1 cellular context compared by ENCODE assay signal in genomic region chr3:139388961-139389551, GRCh38.
TF ChIP-seq lines count a peak whose summit lies in the region.

No MANE protein-coding gene starts in this region.

TF ChIP-seq in HCT116, 20 proteins besides CTCF, POLR2A, EP300 and RAD21:
- no peak for TF ChIP-seq REST (IDR thresholded peaks at IDR 0.05; ENCODE audit: low read depth)
- TF ChIP-seq POLR2AphosphoS5 (IDR thresholded peaks at IDR 0.05; ENCODE audit: low read depth, low read length), result no peak
- peak; percentile 1 for TF ChIP-seq YY1 (IDR thresholded peaks at IDR 0.05; ENCODE audit: extremely low read depth, insufficient replicate concordance, low read depth, low read length)
- no peak for TF ChIP-seq ELF1 (IDR thresholded peaks at IDR 0.05; ENCODE audit: borderline replicate concordance, low read depth)
- no peak for TF ChIP-seq FOSL1 (IDR thresholded peaks at IDR 0.05; ENCODE audit: low read depth)
